In genomic region chr3:42263354-42264346, GRCh38 we compare ENCODE assay signal across 8 cellular contexts. TPM values are rescaled to one million over a fixed set of nuclear protein-coding genes. Genes with fewer than 3 reads are reported as not detected.
A peak's percentile ranks its signal among the peaks of the same experiment; 100 is the strongest.
DNase-seq lines count a peak whose midpoint lies in the region; ATAC-seq and TF ChIP-seq lines count a peak whose summit lies in the region.
"Had no signal": no experiment of that assay in that cellular context is flagged by ENCODE, and none has a peak within 500 bp of the region (broad histone marks: within the 10 kb centered on the region; RNA-seq: fewer than 3 reads in every experiment).

No MANE protein-coding gene starts in this region.

- H3K27me3 Mint-ChIP-seq in progenitor cell of endocrine pancreas (peaks cover 66% of the 10 kb centered on the region), mesothelial cell of epicardium (ENCODE audit: low read depth) (peaks cover 90% of the 10 kb centered on the region)

- no peaks in the 10 kb centered on the region for H3K4me1 Mint-ChIP-seq in progenitor cell of endocrine pancreas (ENCODE audit: low read depth)
- no peaks in the 10 kb centered on the region for H3K4me1 Mint-ChIP-seq in mesothelial cell of epicardium

- H3K9ac ChIP-seq in ES-I3 (ENCODE audit: low read depth, low read length): peak overlapping the region; percentile 36

- no peak overlapping the region for H3K4me3 Mint-ChIP-seq in progenitor cell of endocrine pancreas (ENCODE audit: low read depth)
- no peak overlapping the region for H3K4me3 Mint-ChIP-seq in mesothelial cell of epicardium
- H3K4me3 Mint-ChIP-seq: activated CD8-positive, alpha-beta memory T cell treated with anti-CD3 and anti-CD28 coated beads, Interleukin-2, amount 10 ng/mL, durations not matched to agents 7 days and 5 days had no signal

- H3K36me3 ChIP-seq in ES-I3 (ENCODE audit: insufficient read depth, low read length): no peaks in the 10 kb centered on the region

- H3K9me3 ChIP-seq in ES-I3 (ENCODE audit: control insufficient read depth, insufficient read depth, low read length): no peaks in the 10 kb centered on the region; the same call in 1 of the 2 replicates

- H3K4me3 ChIP-seq in epithelial cell of esophagus (ENCODE audit: low read length): peak overlapping the region; percentile 10

- intact Hi-C loops in left colon (cut with DNase I, micrococcal nuclease): no loop called here

- peaks cover 3% of the 10 kb centered on the region; the same call in 1 of the 2 replicates for H3K4me1 ChIP-seq in ES-I3 (ENCODE audit: insufficient read depth, low read length)

- ATAC-seq in HG02884 (IDR thresholded peaks at IDR 0.05; ENCODE audit: unreplicated experiment): no peak
- ATAC-seq in left colon: no peak
- ATAC-seq: activated CD8-positive, alpha-beta memory T cell treated with anti-CD3 and anti-CD28 coated beads, Interleukin-2, amount 10 ng/mL, durations not matched to agents 7 days and 5 days had no signal

- H3K36me3 Mint-ChIP-seq in progenitor cell of endocrine pancreas (ENCODE audit: insufficient read depth) (no peaks in the 10 kb centered on the region), mesothelial cell of epicardium (no peaks in the 10 kb centered on the region)

- H3K9me3 Mint-ChIP-seq in progenitor cell of endocrine pancreas (ENCODE audit: low read depth): no peaks in the 10 kb centered on the region
- H3K9me3 Mint-ChIP-seq in mesothelial cell of epicardium: no peaks in the 10 kb centered on the region

- TF ChIP-seq CTCF in epithelial cell of esophagus (IDR thresholded peaks at IDR 0.05; ENCODE audit: insufficient read depth, low read depth, low read length, missing control alignments): peak; percentile 10
- TF ChIP-seq CTCF in progenitor cell of endocrine pancreas (IDR thresholded peaks at IDR 0.05; ENCODE audit: unreplicated experiment): peak; percentile 37
- no peak for TF ChIP-seq CTCF in mesothelial cell of epicardium (IDR thresholded peaks at IDR 0.05; ENCODE audit: unreplicated experiment)

- DNase-seq in NCI-H748 (lab: John Stamatoyannopoulos, UW; ENCODE audit: unreplicated experiment): peak; percentile 39
- peak; percentile 40 for DNase-seq in epithelial cell of esophagus (ENCODE audit: low read depth)
- peak; percentile 28 for DNase-seq in progenitor cell of endocrine pancreas (ENCODE audit: low spot score, unreplicated experiment)
- DNase-seq in mesothelial cell of epicardium (ENCODE audit: low spot score in 2 of 2, unreplicated experiment in 2 of 2): no peak
- DNase-seq in left colon: no peak
- DNase-seq: activated CD8-positive, alpha-beta memory T cell treated with anti-CD3 and anti-CD28 coated beads, Interleukin-2, amount 10 ng/mL, durations not matched to agents 7 days and 5 days had no signal

- H3K27ac Mint-ChIP-seq in progenitor cell of endocrine pancreas (no peak overlapping the region), mesothelial cell of epicardium (no peak overlapping the region)
- H3K27ac Mint-ChIP-seq: activated CD8-positive, alpha-beta memory T cell treated with anti-CD3 and anti-CD28 coated beads, Interleukin-2, amount 10 ng/mL, durations not matched to agents 7 days and 5 days had no signal

RNA-seq across cellular contexts. Expression of gene CCK, which starts 2.3 kb away (rescaled TPM):
- 1.1 and 1.6 TPM in 2 replicates for total RNA-seq in progenitor cell of endocrine pancreas
- total RNA-seq in mesothelial cell of epicardium: not detected in 3 replicates
- not detected for total RNA-seq in left colon
- total RNA-seq: activated CD8-positive, alpha-beta memory T cell treated with anti-CD3 and anti-CD28 coated beads, Interleukin-2, amount 10 ng/mL, durations not matched to agents 7 days and 5 days had no signal

Comparison
In these comparisons a context has a peak if more than half of its experiments do, and no peak if none do; other contexts are left out.
1. DNase-seq: peak in NCI-H748 (single experiment), epithelial cell of esophagus (single experiment) and progenitor cell of endocrine pancreas (single experiment); none in mesothelial cell of epicardium (0 of 2) and left colon (0 of 2).